Comparison of ENCODE assay signal across 6 cellular contexts in genomic region chr17:18315498-18316360, GRCh38. TPM values are rescaled to one million over a fixed set of nuclear protein-coding genes. Genes with fewer than 3 reads are reported as not detected.
DNase-seq lines count a peak whose midpoint lies in the region; ATAC-seq and TF ChIP-seq lines count a peak whose summit lies in the region.

No MANE protein-coding gene starts in this region.

- no peaks in the 10 kb centered on the region for H3K9me3 ChIP-seq in Caco-2
- H3K9me3 ChIP-seq in endodermal cell (ENCODE audit: control insufficient read depth, low read length): no peaks in the 10 kb centered on the region

- peaks cover 54% of the 10 kb centered on the region for H3K36me3 Mint-ChIP-seq in Caco-2 (ENCODE audit: insufficient read depth, unreplicated experiment)
- peaks cover 40% of the 10 kb centered on the region for H3K36me3 Mint-ChIP-seq in endodermal cell (ENCODE audit: low read depth)

- peaks cover 12% of the 10 kb centered on the region for H3K4me1 ChIP-seq in Caco-2
- H3K4me1 ChIP-seq in endodermal cell (ENCODE audit: control insufficient read depth, insufficient read depth, low read length): peaks cover 17% of the 10 kb centered on the region

- peak overlapping the region; percentile 97 for H3K27ac Mint-ChIP-seq in Caco-2 (ENCODE audit: unreplicated experiment)
- H3K27ac Mint-ChIP-seq in endodermal cell: peak overlapping the region; percentile 98

- H3K4me3 Mint-ChIP-seq in Caco-2 (ENCODE audit: unreplicated experiment): peak overlapping the region; percentile 89
- H3K4me3 Mint-ChIP-seq in endodermal cell: peak overlapping the region; percentile 88

- H3K27me3 Mint-ChIP-seq in Caco-2 (ENCODE audit: insufficient read depth, unreplicated experiment) (no peaks in the 10 kb centered on the region), endodermal cell (ENCODE audit: insufficient read depth) (no peaks in the 10 kb centered on the region)

- CTCF ChIA-PET in Caco-2 (lab: Charles Lee): interaction anchor here (0.9 to 1.0 kb wide), 2 partner anchors 13 to 132 kb away, joined by 4 read pairs; partner anchors contain the start of gene ALKBH5

- H3K4me1 Mint-ChIP-seq in Caco-2 (ENCODE audit: low read depth, unreplicated experiment): peaks cover 16% of the 10 kb centered on the region
- peaks cover 48% of the 10 kb centered on the region for H3K4me1 Mint-ChIP-seq in endodermal cell

- H3K9me3 Mint-ChIP-seq in Caco-2 (ENCODE audit: unreplicated experiment): no peaks in the 10 kb centered on the region
- no peaks in the 10 kb centered on the region for H3K9me3 Mint-ChIP-seq in endodermal cell

- POLR2A ChIA-PET in Caco-2 (lab: Charles Lee): interaction anchor here (0.6 kb wide), 1 partner anchor 1071 kb away, joined by 3 read pairs; the partner anchor contains the start of gene MFAP4

- H3K27ac ChIP-seq in endodermal cell (ENCODE audit: low read depth, low read length) (peak overlapping the region; percentile 89), skin epidermis (peak overlapping the region; percentile 88 to 98 (median 94))

- H3K27me3 ChIP-seq in Caco-2 (replicated peaks; ENCODE audit: control insufficient read depth, insufficient read depth, low read length) (no peaks in the 10 kb centered on the region), endodermal cell (ENCODE audit: control insufficient read depth, insufficient read depth, low read length, poor library complexity, severe bottlenecking) (no peaks in the 10 kb centered on the region)

- WGBS in endodermal cell (ENCODE audit: insufficient coverage in 1 of 2, insufficient read length in 1 of 2), 2 experiments: 22 to 34% methylated on average over 24 to 37 of the region's 37 CpGs

- DNase-seq in Caco-2 (no peak), NOMO-1 treated with DMSO at 0.1 percent for 48 hours (lab: John Stamatoyannopoulos, UW; ENCODE audit: unreplicated experiment) (peak; percentile 84), endodermal cell (no peak)

- H3K4me3 ChIP-seq in Caco-2 (ENCODE audit: low read depth, low read length): peak overlapping the region; percentile 86
- H3K4me3 ChIP-seq in endodermal cell (ENCODE audit: low read length): peak overlapping the region; percentile 96
- H3K4me3 ChIP-seq in skin epidermis: peak overlapping the region; percentile 72 to 97 (median 92)

- H3K36me3 ChIP-seq in Caco-2 (ENCODE audit: control insufficient read depth, insufficient read depth, low read length) (peaks cover 2% of the 10 kb centered on the region; the same call in 1 of the 2 replicates), endodermal cell (ENCODE audit: control insufficient read depth, insufficient read depth, low read length) (peaks cover 40% of the 10 kb centered on the region)

- peak overlapping the region; percentile 97 for H3K9ac ChIP-seq in endodermal cell (ENCODE audit: extremely low read depth, low read length, poor library complexity, severe bottlenecking)

- TF ChIP-seq CTCF in Caco-2 (IDR thresholded peaks at IDR 0.05; ENCODE audit: insufficient read depth in 1 of 2, low read depth in 1 of 2, low read length in 1 of 2, severe bottlenecking in 1 of 2, unreplicated experiment in 1 of 2) (no peak), endodermal cell (conservative IDR thresholded peaks at IDR 0.05) (no peak)

- TSS peak; percentile 51 for BruUV-seq in Caco-2 (replicated peaks; lab: Mats Ljungman, UMichigan)

- intact Hi-C loops in Caco-2 (cut with micrococcal nuclease; ENCODE audit: unreplicated experiment): loop anchor here (1.0 to 2.0 kb wide), 4 partner anchors 21 to 131 kb away; partner anchors contain the start of genes MIEF2 and SHMT1

- ATAC-seq in GM21825 (IDR thresholded peaks at IDR 0.05; ENCODE audit: unreplicated experiment): no peak
- ATAC-seq in HG03520 (IDR thresholded peaks at IDR 0.05; ENCODE audit: unreplicated experiment): no peak

RNA-seq across cellular contexts. Expression of gene SMCR8, which starts 0.6 kb away (rescaled TPM):
- total RNA-seq in Caco-2 (2022): 28.4 TPM in 2 replicates
- total RNA-seq in endodermal cell: 10 to 100 TPM; 20.7 to 22.2 TPM
- 9.4 TPM for polyA plus RNA-seq in endodermal cell (2013, experiment 1 of 2)
- polyA plus RNA-seq in endodermal cell (2013, experiment 2 of 2): 10.0 TPM

RNA-seq across cellular contexts. Expression of gene TOP3A, which starts 0.9 kb away (rescaled TPM):
- total RNA-seq in Caco-2 (2022) (73.7 and 81.1 TPM in 2 replicates), endodermal cell (10 to 100 TPM; 60.4 to 67.4 TPM)
- polyA plus RNA-seq in endodermal cell (2013, experiment 1 of 2): 31.5 TPM
- 32.0 TPM for polyA plus RNA-seq in endodermal cell (2013, experiment 2 of 2)

RNA-seq across cellular contexts. Expression of gene SHMT1, which starts 47.6 kb away (rescaled TPM):
- total RNA-seq in Caco-2 (2022) (69.4 and 72.4 TPM in 2 replicates), endodermal cell (10 to 100 TPM; 38.5 to 40.9 TPM)
- polyA plus RNA-seq in endodermal cell (2013, experiment 1 of 2): 25.2 TPM
- polyA plus RNA-seq in endodermal cell (2013, experiment 2 of 2): 23.4 TPM

RNA-seq across cellular contexts. Expression of gene MIEF2, which starts 55.3 kb away (rescaled TPM):
- total RNA-seq in Caco-2 (2022) (22.3 and 22.8 TPM in 2 replicates), endodermal cell (10 to 100 TPM; 15.3 to 19.6 TPM)
- polyA plus RNA-seq in endodermal cell (2013, experiment 1 of 2): 6.2 TPM
- 6.0 TPM for polyA plus RNA-seq in endodermal cell (2013, experiment 2 of 2)

RNA-seq across cellular contexts. Expression of gene FLII, which starts 57.2 kb away (rescaled TPM):
- total RNA-seq in Caco-2 (2022) (343 and 392 TPM in 2 replicates), endodermal cell (100 to 1,000 TPM; 299 to 335 TPM)
- polyA plus RNA-seq in endodermal cell (2013, experiment 1 of 2): 143 TPM
- 127 TPM for polyA plus RNA-seq in endodermal cell (2013, experiment 2 of 2)
